Comparison of ENCODE assay signal across 1 cellular context in the genomic region with DNA sequence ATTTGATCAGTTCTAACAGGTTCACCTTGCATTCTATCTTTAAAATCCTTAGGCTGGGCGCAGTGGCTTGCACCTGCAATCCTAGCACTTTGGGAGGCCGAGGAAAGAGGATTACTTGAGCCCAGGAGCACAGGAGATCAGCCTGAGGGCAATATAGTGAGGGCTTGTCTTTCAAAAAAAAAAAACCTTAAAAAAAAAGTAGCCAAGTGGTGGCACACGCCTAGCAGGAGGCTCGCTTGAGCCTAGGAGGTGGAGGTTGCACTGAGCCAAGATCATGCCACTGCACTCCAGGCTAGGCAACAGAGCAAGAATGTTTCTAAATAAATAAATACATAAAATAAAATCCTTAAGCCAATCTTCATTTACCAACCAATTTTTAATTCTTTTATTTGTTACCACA.
TF ChIP-seq lines count a peak whose summit lies in the region.

No MANE protein-coding gene starts in this region.

TF ChIP-seq in SK-N-SH treated with all-trans-retinoic acid at 6 μM for 48 hours, 23 proteins besides CTCF, POLR2A, EP300 and RAD21 (continued from another document):
- TF ChIP-seq GLIS3 (CRISPR knock-in tag; IDR thresholded peaks at IDR 0.05) (no peak), POU6F1 (CRISPR knock-in tag; IDR thresholded peaks at IDR 0.05; ENCODE audit: borderline replicate concordance, low read depth) (no peak), OSR1 (CRISPR knock-in tag; IDR thresholded peaks at IDR 0.05) (no peak), ZFP30 (CRISPR knock-in tag; IDR thresholded peaks at IDR 0.05) (no peak), ISL1 (CRISPR knock-in tag; IDR thresholded peaks at IDR 0.05) (no peak), SNAI2 (CRISPR knock-in tag; IDR thresholded peaks at IDR 0.05) (no peak)
- TF ChIP-seq, protein P1, sequence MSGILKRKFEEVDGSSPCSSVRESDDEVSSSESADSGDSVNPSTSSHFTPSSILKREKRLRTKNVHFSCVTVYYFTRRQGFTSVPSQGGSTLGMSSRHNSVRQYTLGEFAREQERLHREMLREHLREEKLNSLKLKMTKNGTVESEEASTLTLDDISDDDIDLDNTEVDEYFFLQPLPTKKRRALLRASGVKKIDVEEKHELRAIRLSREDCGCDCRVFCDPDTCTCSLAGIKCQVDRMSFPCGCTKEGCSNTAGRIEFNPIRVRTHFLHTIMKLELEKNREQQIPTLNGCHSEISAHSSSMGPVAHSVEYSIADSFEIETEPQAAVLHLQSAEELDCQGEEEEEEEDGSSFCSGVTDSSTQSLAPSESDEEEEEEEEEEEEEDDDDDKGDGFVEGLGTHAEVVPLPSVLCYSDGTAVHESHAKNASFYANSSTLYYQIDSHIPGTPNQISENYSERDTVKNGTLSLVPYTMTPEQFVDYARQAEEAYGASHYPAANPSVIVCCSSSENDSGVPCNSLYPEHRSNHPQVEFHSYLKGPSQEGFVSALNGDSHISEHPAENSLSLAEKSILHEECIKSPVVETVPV (CRISPR knock-in tag; IDR thresholded peaks at IDR 0.05): no peak
